ENCODE assay signal across 18 cellular contexts in genomic region chr14:78950654-78951053, GRCh38.
DNase-seq lines count a peak whose midpoint lies in the region; ATAC-seq, FAIRE-seq and TF ChIP-seq lines count a peak whose summit lies in the region.
"Had no signal": no experiment of that assay in that cellular context is flagged by ENCODE, and none has a peak within 500 bp of the region (broad histone marks: within the 10 kb centered on the region; RNA-seq: fewer than 3 reads in every experiment).

No MANE protein-coding gene starts in this region.

- no peak overlapping the region for H2BK5ac ChIP-seq in IMR-90 (ENCODE audit: low read depth, low read length, poor library complexity, severe bottlenecking)

- peak in 1 of 2 experiments; percentile 7 for DNase-seq in A549 (ENCODE audit: low read depth in 1 of 2, low spot score in 1 of 2)
- peak; percentile 76 for DNase-seq in IMR-90
- peak; percentile 58 for DNase-seq in bronchial epithelial cell (ENCODE audit: low read depth)
- peak; percentile 52 for DNase-seq in kidney tubule cell (ENCODE audit: low spot score)
- no peak for DNase-seq in iPS-NIHi7 (ENCODE audit: extremely low spot score)
- no peak for DNase-seq in Ammon's horn (ENCODE audit: low spot score)
- DNase-seq: activated CD4-positive, CD25-positive, alpha-beta regulatory T cell treated with anti-CD3 and anti-CD28 coated beads, Interleukin-2, amount 50 U/mL, for 72 hours; activated CD8-positive, alpha-beta memory T cell treated with anti-CD3 and anti-CD28 coated beads, Interleukin-2, amount 10 ng/mL, durations not matched to agents 7 days and 5 days; activated effector memory CD4-positive, alpha-beta T cell treated with Interleukin-2 at 50 U/mL for 16 hours; NCI-H146; NCI-H510A treated with DMSO at 0.1 percent for 48 hours; psoas muscle; SJCRH30; stimulated activated naive CD8-positive, alpha-beta T cell treated with anti-CD3 and anti-CD28 coated beads, Interleukin-15, Interleukin-2, amounts not matched to agents 100 U/mL and 50 U/mL, for 24 hours had no signal

- H4K8ac ChIP-seq in IMR-90 (ENCODE audit: low read depth in 2 of 2, low read length in 2 of 2): no peak overlapping the region

- H3K23ac ChIP-seq in IMR-90 (ENCODE audit: low read depth, low read length): no peak overlapping the region

- H3K9ac ChIP-seq in IMR-90 (ENCODE audit: low read depth, low read length): no peak overlapping the region

- no peak overlapping the region for H2BK15ac ChIP-seq in IMR-90 (ENCODE audit: low read depth, low read length)

- no peak overlapping the region for H3K27ac ChIP-seq in A549
- H3K27ac ChIP-seq in IMR-90 (ENCODE audit: insufficient read depth, low read length): no peak overlapping the region
- H3K27ac ChIP-seq: psoas muscle, SJCRH30 had no signal

- TF ChIP-seq POLR2A in A549 (IDR thresholded peaks at IDR 0.05; ENCODE audit: low read length) (no peak), IMR-90 (IDR thresholded peaks at IDR 0.05; ENCODE audit: low read depth, low read length) (no peak)

- H2AFZ ChIP-seq in IMR-90 (replicated peaks; ENCODE audit: low read length, poor library complexity): no peak overlapping the region

- no peak overlapping the region for H3K4ac ChIP-seq in IMR-90 (ENCODE audit: low read depth, low read length)

- H4K91ac ChIP-seq in IMR-90 (ENCODE audit: insufficient read depth, low read depth, low read length): no peak overlapping the region

- H2AK5ac ChIP-seq in IMR-90 (ENCODE audit: low read depth, low read length): no peak overlapping the region

- no peak overlapping the region for H3K14ac ChIP-seq in IMR-90 (replicated peaks; ENCODE audit: low read depth, low read length)

- no peaks in the 10 kb centered on the region for H3K79me1 ChIP-seq in IMR-90 (ENCODE audit: low read depth in 1 of 2, low read length in 2 of 2)

- no peaks in the 10 kb centered on the region for H4K20me1 ChIP-seq in IMR-90 (ENCODE audit: insufficient read depth, low read length)

- TF ChIP-seq EP300 in A549 (IDR thresholded peaks at IDR 0.05): no peak

- H3K18ac ChIP-seq in IMR-90 (ENCODE audit: low read depth, low read length): no peak overlapping the region

- H3K9me3 ChIP-seq in A549 (no peaks in the 10 kb centered on the region), IMR-90 (ENCODE audit: control insufficient read depth, insufficient read depth, low read length) (no peaks in the 10 kb centered on the region)
- H3K9me3 ChIP-seq: psoas muscle, SJCRH30 had no signal

- H3K36me3 ChIP-seq in IMR-90 (ENCODE audit: control insufficient read depth, insufficient read depth, low read length): no peaks in the 10 kb centered on the region
- H3K36me3 ChIP-seq in bronchial epithelial cell (ENCODE audit: control insufficient read depth, insufficient read depth, low read length): no peaks in the 10 kb centered on the region
- H3K36me3 ChIP-seq: SJCRH30 had no signal

- FAIRE-seq in A549 (lab: Jason Lieb, UNC) (no peak), bronchial epithelial cell (lab: Jason Lieb, UNC) (peak; percentile 32)
- FAIRE-seq: G401.6 had no signal

- no peak overlapping the region for H4K5ac ChIP-seq in IMR-90 (ENCODE audit: low read depth, low read length)

- H2BK120ac ChIP-seq in IMR-90 (ENCODE audit: low read depth, low read length): no peak overlapping the region

- 2% methylated on average over 3 of the region's 3 CpGs for WGBS in A549 (ENCODE audit: missing lambda C conversion rate)
- WGBS in IMR-90 (ENCODE audit: extremely low coverage in 2 of 2, insufficient read length in 1 of 2), 2 experiments: no CpG with 5 or more reads among the region's 3 CpGs

- in situ Hi-C loops in IMR-90 (cut with MboI; ENCODE audit: low sequenced_read_pairs): loop anchor here (25.0 kb wide), 2 partner anchors 1087 to 1912 kb away; no protein-coding TSS in a partner anchor

- ATAC-seq in A549: no peak
- peak; percentile 88 for ATAC-seq in IMR-90 (ENCODE audit: low read depth)
- no peak for ATAC-seq in GM19035 (IDR thresholded peaks at IDR 0.05; ENCODE audit: unreplicated experiment)
- no peak for ATAC-seq in HG03039 (IDR thresholded peaks at IDR 0.05; ENCODE audit: unreplicated experiment)
- ATAC-seq: activated CD8-positive, alpha-beta memory T cell treated with anti-CD3 and anti-CD28 coated beads, Interleukin-2, amount 10 ng/mL, durations not matched to agents 7 days and 5 days; natural killer cell treated with Interleukin-12 subunit alpha and Interleukin-12 subunit beta and Interleukin-15 and Interleukin-18, amount 100 ng/mL, for 72 hours; psoas muscle; stimulated activated naive CD8-positive, alpha-beta T cell treated with anti-CD3 and anti-CD28 coated beads, Interleukin-15, Interleukin-2, amounts not matched to agents 100 U/mL and 50 U/mL, for 24 hours had no signal

- dilution Hi-C loops in IMR-90 (cut with HindIII; ENCODE audit: low sequenced_read_pairs, unreplicated experiment): no loop called here

- no peak overlapping the region for H2BK20ac ChIP-seq in IMR-90 (ENCODE audit: low read depth, low read length)

- H3K4me1 ChIP-seq in A549: peaks cover 6% of the 10 kb centered on the region; the same call in 1 of the 3 replicates
- no peaks in the 10 kb centered on the region for H3K4me1 ChIP-seq in IMR-90 (ENCODE audit: control insufficient read depth, insufficient read depth, low read length)
- H3K4me1 ChIP-seq: psoas muscle, SJCRH30 had no signal

- H3K4me2 ChIP-seq in A549: peak overlapping the region; percentile 43; the same call in 1 of the 3 replicates
- H3K4me2 ChIP-seq in IMR-90 (ENCODE audit: low read depth, low read length): no peak overlapping the region

- no peaks in the 10 kb centered on the region for H3K9me1 ChIP-seq in IMR-90 (ENCODE audit: insufficient read depth, low read length)

- H3K4me3 ChIP-seq in A549: no peak overlapping the region
- no peak overlapping the region for H3K4me3 ChIP-seq in IMR-90 (ENCODE audit: insufficient read depth, low read depth, low read length)
- no peak overlapping the region for H3K4me3 ChIP-seq in bronchial epithelial cell (ENCODE audit: low read depth, low read length)
- H3K4me3 ChIP-seq: psoas muscle, SJCRH30 had no signal

- TF ChIP-seq CTCF in A549 (IDR thresholded peaks at IDR 0.05) (no peak), IMR-90 (conservative IDR thresholded peaks at IDR 0.05; ENCODE audit: low read depth, low read length) (no peak), bronchial epithelial cell (IDR thresholded peaks at IDR 0.05; ENCODE audit: insufficient read depth, low read length, severe bottlenecking) (no peak)

- TF ChIP-seq RAD21 in A549 (conservative IDR thresholded peaks at IDR 0.05 in 1 of 2, IDR thresholded peaks at IDR 0.05 in 1 of 2) (no peak), IMR-90 (IDR thresholded peaks at IDR 0.05; ENCODE audit: low read length) (no peak)

- H3K56ac ChIP-seq in IMR-90 (ENCODE audit: extremely low read depth, insufficient read depth, low read length): no peak overlapping the region

- intact Hi-C loops in IMR-90 (cut with micrococcal nuclease): no loop called here

- CTCF ChIA-PET in A549 (lab: Yijun Ruan, JAX) (interaction anchor here (2.1 to 2.9 kb wide), 2 partner anchors 9 to 17 kb away, joined by 9 to 21 read pairs; no protein-coding TSS in a partner anchor), IMR-90 (lab: Yijun Ruan, JAX) (interaction anchor here (0.7 kb wide), 1 partner anchor 10 kb away, joined by 3 read pairs; no protein-coding TSS in a partner anchor)

- BruUV-seq in IMR-90 (replicated peaks; lab: Mats Ljungman, UMichigan): no TSS peak

- no peak overlapping the region for H2AK9ac ChIP-seq in IMR-90 (replicated peaks; ENCODE audit: low read depth, low read length, poor library complexity)

- H3K27me3 ChIP-seq in IMR-90 (ENCODE audit: control insufficient read depth, insufficient read depth, low read length) (0 out of 2 replicates have a peak, but pooled peaks cover 2% of the 10 kb centered on the region), bronchial epithelial cell (ENCODE audit: control insufficient read depth, insufficient read depth, low read length) (no peaks in the 10 kb centered on the region)
- H3K27me3 ChIP-seq: SJCRH30 had no signal

- POLR2A ChIA-PET in A549 (lab: Yijun Ruan, JAX) (no interaction called here), IMR-90 (lab: Charles Lee; ENCODE audit: unreplicated experiment) (no interaction called here)

TF ChIP-seq in A549, 52 proteins besides CTCF, POLR2A, EP300 and RAD21 (continues in another document):
- no peak for TF ChIP-seq GATA3 (IDR thresholded peaks at IDR 0.05; ENCODE audit: borderline replicate concordance)
- no peak for TF ChIP-seq HES2 (IDR thresholded peaks at IDR 0.05)
- no peak for TF ChIP-seq ESRRA (IDR thresholded peaks at IDR 0.05; ENCODE audit: borderline replicate concordance, low read length)
- TF ChIP-seq KDM1A (IDR thresholded peaks at IDR 0.05; ENCODE audit: low read depth): no peak
- TF ChIP-seq E2F6 (IDR thresholded peaks at IDR 0.05; ENCODE audit: borderline replicate concordance, low read depth): no peak
- TF ChIP-seq EHF (CRISPR knock-in tag; IDR thresholded peaks at IDR 0.05): no peak

TF ChIP-seq in IMR-90, 13 proteins besides CTCF, POLR2A, EP300 and RAD21:
- TF ChIP-seq MXI1 (IDR thresholded peaks at IDR 0.05; ENCODE audit: borderline replicate concordance, low read depth, low read length) (no peak), MAFK (IDR thresholded peaks at IDR 0.05; ENCODE audit: low read depth, low read length) (no peak), CEBPB (IDR thresholded peaks at IDR 0.05; ENCODE audit: low read depth, low read length) (no peak), FOS (IDR thresholded peaks at IDR 0.05; ENCODE audit: low read depth, low read length) (peak; percentile 77; the same call in 1 of the 2 replicates)

Comparison
In these comparisons a context has a peak if more than half of its experiments do, and no peak if none do; other contexts are left out.
1. DNase-seq: peak in IMR-90 (single experiment), bronchial epithelial cell (single experiment) and kidney tubule cell (single experiment); none in iPS-NIHi7 (single experiment) and Ammon's horn (single experiment).